Comparison of ENCODE assay signal across 1 cellular context in the genomic region with DNA sequence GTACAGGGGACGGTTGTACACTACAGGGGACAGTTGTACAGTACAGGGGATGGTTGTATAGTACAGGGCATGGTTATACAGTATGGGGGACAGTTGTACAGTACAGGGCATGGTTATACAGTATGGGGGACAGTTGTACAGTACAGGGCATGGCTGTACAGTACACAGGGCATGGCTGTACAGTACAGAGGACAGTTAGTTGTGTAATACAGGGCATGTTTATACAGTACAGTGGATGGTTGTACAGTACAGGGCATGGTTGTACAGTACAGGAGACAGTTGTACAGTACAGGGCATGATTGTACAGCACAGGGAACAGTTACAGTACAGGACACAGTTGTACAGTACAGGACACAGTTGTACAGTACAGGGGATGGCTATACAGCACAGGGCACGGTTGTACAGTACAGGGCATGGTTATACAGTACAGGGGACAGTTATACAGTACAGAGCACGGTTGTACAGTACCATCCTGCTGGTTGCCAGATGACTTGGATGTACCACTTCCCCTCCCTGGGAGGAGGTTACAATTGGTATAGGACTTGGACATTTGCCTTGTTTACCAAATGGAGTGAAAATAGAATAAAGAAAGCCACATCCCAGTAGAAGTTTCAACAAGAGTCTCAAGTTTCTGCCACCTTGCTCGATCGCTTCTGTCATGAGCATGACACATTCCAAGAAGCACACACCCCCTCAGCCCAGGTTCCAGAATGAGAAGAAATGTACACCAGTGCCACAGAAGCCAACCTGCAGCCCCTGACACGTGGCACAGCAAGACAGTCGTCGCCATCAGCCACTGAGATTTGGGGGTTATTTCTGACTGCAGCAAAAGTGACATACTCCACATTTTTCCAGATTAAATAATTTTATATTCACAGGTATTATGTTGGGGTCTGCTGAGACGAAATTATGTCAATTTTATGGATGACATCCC.
TF ChIP-seq lines count a peak whose summit lies in the region.

No MANE protein-coding gene starts in this region.

TF ChIP-seq in IMR-90, 13 proteins besides CTCF, POLR2A, EP300 and RAD21:
- TF ChIP-seq RCOR1 (IDR thresholded peaks at IDR 0.05; ENCODE audit: insufficient replicate concordance, low read length): no peak
- TF ChIP-seq SMC3 (IDR thresholded peaks at IDR 0.05; ENCODE audit: low read depth, low read length): no peak
- TF ChIP-seq CHD1 (IDR thresholded peaks at IDR 0.05; ENCODE audit: low read depth, low read length): no peak
